In genomic region chr2:238120463-238121298, GRCh38 we compare ENCODE assay signal across 15 cellular contexts. TPM values are rescaled to one million over a fixed set of nuclear protein-coding genes. Genes with fewer than 3 reads are reported as not detected.
DNase-seq lines count a peak whose midpoint lies in the region; ATAC-seq and TF ChIP-seq lines count a peak whose summit lies in the region.
"Had no signal": no experiment of that assay in that cellular context is flagged by ENCODE, and none has a peak within 500 bp of the region (broad histone marks: within the 10 kb centered on the region; RNA-seq: fewer than 3 reads in every experiment).

No MANE protein-coding gene starts in this region.

- peak overlapping the region; percentile 90 for H2BK12ac ChIP-seq in neuronal stem cell (ENCODE audit: low read length)

- H3K36me3 ChIP-seq in NT2/D1 (ENCODE audit: insufficient read depth, insufficient read length, low read length) (no peaks in the 10 kb centered on the region), neuronal stem cell (replicated peaks in 1 of 2; ENCODE audit: control insufficient read depth in 2 of 2, insufficient read depth in 2 of 2, low read length in 2 of 2) (peaks cover 0 to 2% of the 10 kb centered on the region in 2 donors)
- H3K36me3 ChIP-seq: suprapubic skin had no signal

- peak overlapping the region; percentile 16 for H2BK120ac ChIP-seq in neuronal stem cell (ENCODE audit: low read depth, low read length)

- H3K23ac ChIP-seq in neuronal stem cell (ENCODE audit: low read depth, low read length, poor library complexity), result peak overlapping the region; percentile 60

- peak overlapping the region; percentile 44 for H3K4ac ChIP-seq in neuronal stem cell (ENCODE audit: low read length)

- H3K4me1 ChIP-seq in NT2/D1 (ENCODE audit: insufficient read depth, insufficient read length), result peaks cover 21% of the 10 kb centered on the region
- peaks cover 3 to 10% of the 10 kb centered on the region in 2 donors for H3K4me1 ChIP-seq in neuronal stem cell (ENCODE audit: control insufficient read depth in 2 of 2, insufficient read depth in 1 of 2, low read depth in 1 of 2, low read length in 2 of 2)
- H3K4me1 ChIP-seq: suprapubic skin had no signal

- peak overlapping the region; percentile 98 for H3K14ac ChIP-seq in neuronal stem cell (ENCODE audit: low read length)

- H2BK5ac ChIP-seq in neuronal stem cell (ENCODE audit: low read length), result peak overlapping the region; percentile 75

- H3K27me3 Mint-ChIP-seq in glutamatergic neuron (ENCODE audit: unreplicated experiment), result peaks cover 12% of the 10 kb centered on the region

- peak overlapping the region; percentile 38 for H3K9ac ChIP-seq in NT2/D1 (ENCODE audit: insufficient read length, low read depth)
- peak overlapping the region; percentile 60 for H3K9ac ChIP-seq in neuronal stem cell (ENCODE audit: low read depth, low read length, poor library complexity)

- H3K18ac ChIP-seq in neuronal stem cell (ENCODE audit: low read length), result peak overlapping the region; percentile 94

- peaks cover 2% of the 10 kb centered on the region for H3K9me3 Mint-ChIP-seq in glutamatergic neuron (ENCODE audit: unreplicated experiment)
- H3K9me3 Mint-ChIP-seq: activated CD4-positive, alpha-beta memory T cell treated with anti-CD3 and anti-CD28 coated beads, Interleukin-2, amount 10 ng/mL, durations not matched to agents 7 days and 5 days; central memory CD8-positive, alpha-beta T cell; IgD-negative memory B cell had no signal

- H4K91ac ChIP-seq in neuronal stem cell (ENCODE audit: low read depth, low read length, poor library complexity), result no peak overlapping the region

- H3K9me3 ChIP-seq in NT2/D1 (ENCODE audit: insufficient read depth, low read length) (no peaks in the 10 kb centered on the region), neuronal stem cell (replicated peaks in 1 of 2; ENCODE audit: control insufficient read depth in 2 of 2, insufficient read depth in 1 of 2, low read depth in 1 of 2, low read length in 2 of 2) (no peaks in the 10 kb centered on the region)
- H3K9me3 ChIP-seq: suprapubic skin had no signal

- no CpG with 5 or more reads among the region's 30 CpGs for WGBS in neuronal stem cell (ENCODE audit: extremely low coverage in 2 of 2, insufficient read length in 2 of 2, insufficient replicate concordance in 1 of 2), 2 donors

- H3K27ac ChIP-seq in neuronal stem cell (replicated peaks; ENCODE audit: low read length), result no peak overlapping the region
- H3K27ac ChIP-seq: suprapubic skin had no signal

- peak overlapping the region; percentile 6 for H2AFZ ChIP-seq in neuronal stem cell (ENCODE audit: low read length)

- no peak overlapping the region for H3K4me2 ChIP-seq in neuronal stem cell (ENCODE audit: insufficient read depth, low read length, poor library complexity, severe bottlenecking)

- H3K4me3 Mint-ChIP-seq in glutamatergic neuron (ENCODE audit: unreplicated experiment), result no peak overlapping the region
- H3K4me3 Mint-ChIP-seq: activated CD4-positive, alpha-beta memory T cell treated with anti-CD3 and anti-CD28 coated beads, Interleukin-2, amount 10 ng/mL, durations not matched to agents 7 days and 5 days; central memory CD8-positive, alpha-beta T cell; IgD-negative memory B cell had no signal

- peaks cover 3% of the 10 kb centered on the region for H3K4me1 Mint-ChIP-seq in glutamatergic neuron (ENCODE audit: low read depth, unreplicated experiment)
- H3K4me1 Mint-ChIP-seq: activated CD4-positive, alpha-beta memory T cell treated with anti-CD3 and anti-CD28 coated beads, Interleukin-2, amount 10 ng/mL, durations not matched to agents 7 days and 5 days; central memory CD8-positive, alpha-beta T cell had no signal

- TF ChIP-seq CTCF in GM12875 (IDR thresholded peaks at IDR 0.05; ENCODE audit: borderline replicate concordance, insufficient read depth, low read depth, low read length) (peak; percentile 11; the same call in 1 of the 2 replicates), glutamatergic neuron (IDR thresholded peaks at IDR 0.05; ENCODE audit: partially characterized antibody, unreplicated experiment) (no peak)

- peak overlapping the region; percentile 94 for H2AK5ac ChIP-seq in neuronal stem cell (ENCODE audit: low read depth, low read length)

- no peak overlapping the region for H3K27ac Mint-ChIP-seq in glutamatergic neuron (ENCODE audit: unreplicated experiment)
- H3K27ac Mint-ChIP-seq: activated CD4-positive, alpha-beta memory T cell treated with anti-CD3 and anti-CD28 coated beads, Interleukin-2, amount 10 ng/mL, durations not matched to agents 7 days and 5 days had no signal

- no peak overlapping the region for H3K4me3 ChIP-seq in GM12875 (ENCODE audit: low read depth, low read length)
- no peak overlapping the region for H3K4me3 ChIP-seq in NT2/D1 (ENCODE audit: insufficient read length, low read depth)
- no peak overlapping the region for H3K4me3 ChIP-seq in neuronal stem cell (ENCODE audit: low read length in 2 of 2)
- H3K4me3 ChIP-seq: suprapubic skin had no signal

- peak overlapping the region; percentile 84 for H2BK15ac ChIP-seq in neuronal stem cell (ENCODE audit: low read length)

- H3K27me3 ChIP-seq in NT2/D1 (ENCODE audit: insufficient read depth, insufficient read length), result peaks cover 32% of the 10 kb centered on the region
- peaks cover 0 to 29% (median 0%) of the 10 kb centered on the region in 3 experiments for H3K27me3 ChIP-seq in neuronal stem cell (ENCODE audit: control insufficient read depth in 3 of 3, insufficient read depth in 3 of 3, low read depth in 1 of 3, low read length in 3 of 3)

- no peak for ATAC-seq in activated CD4-positive, CD25-positive, alpha-beta regulatory T cell treated with anti-CD3 and anti-CD28 coated beads, Interleukin-2, amount 50 U/mL, for 24 hours

- H3K79me1 ChIP-seq in neuronal stem cell (ENCODE audit: low read depth, low read length), result peaks cover 2% of the 10 kb centered on the region

- H3K36me3 Mint-ChIP-seq in glutamatergic neuron (ENCODE audit: unreplicated experiment), result no peaks in the 10 kb centered on the region

- no peak overlapping the region for H4K8ac ChIP-seq in neuronal stem cell (ENCODE audit: low read depth, low read length)

- DNase-seq in NT2/D1 (ENCODE audit: low read depth, low spot score) (no peak), glutamatergic neuron (peak; percentile 66), neuronal stem cell (ENCODE audit: low spot score) (no peak), NCI-H446 treated with DMSO at 0.1 percent for 48 hours (lab: John Stamatoyannopoulos, UW) (no peak), occipital lobe (lab: John Stamatoyannopoulos, UW) (no peak), GM03348 (ENCODE audit: low spot score) (no peak)
- DNase-seq: activated CD4-positive, alpha-beta memory T cell treated with anti-CD3 and anti-CD28 coated beads, Interleukin-2, amount 10 ng/mL, durations not matched to agents 7 days and 5 days; activated effector memory CD4-positive, alpha-beta T cell treated with anti-CD3 and anti-CD28 coated beads, Interleukin-2, amount 50 U/mL, for 16 hours; NCI-H1930 had no signal

RNA-seq across cellular contexts. Expression of gene KLHL30, which starts 17.8 kb away (rescaled TPM):
- 3.5 TPM for total RNA-seq in glutamatergic neuron (ENCODE audit: unreplicated experiment)
- polyA plus RNA-seq in neuronal stem cell (2013, experiment 1 of 2), result 0.06 TPM
- polyA plus RNA-seq in neuronal stem cell (2013, experiment 2 of 2), result 0.07 TPM
- total RNA-seq in occipital lobe, result 0.16 TPM
- total RNA-seq: activated CD4-positive, alpha-beta memory T cell treated with anti-CD3 and anti-CD28 coated beads, Interleukin-2, amount 10 ng/mL, durations not matched to agents 7 days and 5 days; T-helper 2 cell treated with Interferon-gamma antibody and Interleukin-4, amounts not matched to agents 100 ng/mL and 5 ng/mL, for 36 hours had no signal
- polyA plus RNA-seq: IgD-negative memory B cell had no signal

RNA-seq across cellular contexts. Expression of gene ESPNL, which starts 20.5 kb away (rescaled TPM):
- 0.81 TPM for total RNA-seq in glutamatergic neuron (ENCODE audit: unreplicated experiment)
- 0.45 TPM for polyA plus RNA-seq in neuronal stem cell (2013, experiment 1 of 2)
- 0.46 TPM for polyA plus RNA-seq in neuronal stem cell (2013, experiment 2 of 2)
- total RNA-seq in occipital lobe, result 0.16 TPM

RNA-seq across cellular contexts. Expression of gene ERFE, which starts 38.1 kb away (rescaled TPM):
- 12.2 TPM for total RNA-seq in glutamatergic neuron (ENCODE audit: unreplicated experiment)
- polyA plus RNA-seq in neuronal stem cell (2013, experiment 1 of 2), result 0.43 TPM
- 0.37 TPM for polyA plus RNA-seq in neuronal stem cell (2013, experiment 2 of 2)
- 1.6 TPM for total RNA-seq in occipital lobe
- total RNA-seq: activated CD4-positive, alpha-beta memory T cell treated with anti-CD3 and anti-CD28 coated beads, Interleukin-2, amount 10 ng/mL, durations not matched to agents 7 days and 5 days; suprapubic skin had no signal
- polyA plus RNA-seq: IgD-negative memory B cell had no signal

RNA-seq across cellular contexts. Expression of gene SCLY, which starts 59.9 kb away (rescaled TPM):
- 44.0 TPM for total RNA-seq in glutamatergic neuron (ENCODE audit: unreplicated experiment)
- 19.6 TPM for polyA plus RNA-seq in neuronal stem cell (2013, experiment 1 of 2)
- polyA plus RNA-seq in neuronal stem cell (2013, experiment 2 of 2), result 19.6 TPM
- 9.2 TPM for total RNA-seq in occipital lobe
